Comparison of ENCODE assay signal across 8 cellular contexts in genomic region chr20:10469599-10469998, GRCh38.
DNase-seq lines count a peak whose midpoint lies in the region; ATAC-seq and TF ChIP-seq lines count a peak whose summit lies in the region.

No MANE protein-coding gene starts in this region.

- ATAC-seq in GM18858 (IDR thresholded peaks at IDR 0.05; ENCODE audit: unreplicated experiment): peak; percentile 55
- ATAC-seq in HG03280 (IDR thresholded peaks at IDR 0.05; ENCODE audit: unreplicated experiment): no peak
- no peak for ATAC-seq in HG03342 (IDR thresholded peaks at IDR 0.05; ENCODE audit: unreplicated experiment)

- H3K4me3 ChIP-seq in neutrophil (ENCODE audit: low read depth in 1 of 2, low read length in 1 of 2): no peak overlapping the region

- peak; percentile 53 for TF ChIP-seq CTCF in neutrophil (IDR thresholded peaks at IDR 0.05)

- peak; percentile 73 for DNase-seq in AG20443 (ENCODE audit: low spot score)
- DNase-seq in NCI-H1417 treated with DMSO at 0.1 percent for 48 hours (lab: John Stamatoyannopoulos, UW): peak; percentile 51
- DNase-seq in SW480 (ENCODE audit: low spot score): peak; percentile 73
- DNase-seq in fibroblast of peridontal ligament (ENCODE audit: extremely low read depth): peak; percentile 95

- no peaks in the 10 kb centered on the region for H3K36me3 ChIP-seq in neutrophil

- H3K4me1 ChIP-seq in neutrophil (ENCODE audit: control insufficient read depth in 1 of 2, insufficient read depth in 1 of 2, low read depth in 1 of 2, low read length in 1 of 2): peaks cover 22 to 28% of the 10 kb centered on the region in 2 experiments

- H3K9me3 ChIP-seq in neutrophil: no peaks in the 10 kb centered on the region

- no peaks in the 10 kb centered on the region for H3K27me3 ChIP-seq in neutrophil

- peak overlapping the region; percentile 59 for H3K27ac ChIP-seq in neutrophil
